Comparison of ENCODE assay signal across 16 cellular contexts in the genomic region with DNA sequence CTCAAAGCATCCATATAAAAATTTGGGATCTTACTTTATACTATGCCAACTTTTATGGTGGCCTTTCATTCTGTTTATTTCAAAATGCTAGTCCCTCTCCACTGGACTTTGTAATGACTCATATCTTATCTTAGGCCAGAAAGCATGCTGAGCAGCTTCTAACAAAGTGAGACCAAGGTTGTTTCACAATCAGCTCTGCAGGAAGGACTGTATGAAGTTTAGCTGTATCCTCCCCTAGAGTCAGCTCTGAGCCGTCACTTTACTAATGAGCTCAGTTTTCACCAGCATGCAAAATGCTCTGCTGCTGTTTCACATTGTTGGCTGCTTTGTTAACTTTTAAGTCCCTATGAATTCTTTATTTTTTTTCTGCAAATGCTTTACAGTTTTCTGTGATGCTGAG.
DNase-seq lines count a peak whose midpoint lies in the region; ATAC-seq and TF ChIP-seq lines count a peak whose summit lies in the region.
"Had no signal": no experiment of that assay in that cellular context is flagged by ENCODE, and none has a peak within 500 bp of the region (broad histone marks: within the 10 kb centered on the region; RNA-seq: fewer than 3 reads in every experiment).

No MANE protein-coding gene starts in this region.

- DNase-seq in HPDE6-E6E7 (ENCODE audit: extremely low spot score) (peak; percentile 2), NCI-H510A (lab: John Stamatoyannopoulos, UW) (peak; percentile 1), astrocyte of the spinal cord (ENCODE audit: low read depth, low spot score) (peak; percentile 19), mesendoderm (peak; percentile 97), NCI-H2107 treated with DMSO at 0.1 percent for 48 hours (lab: John Stamatoyannopoulos, UW; ENCODE audit: unreplicated experiment) (no peak), SHP77 (lab: John Stamatoyannopoulos, UW) (no peak)
- DNase-seq: activated CD4-positive, alpha-beta T cell treated with anti-CD3 and anti-CD28 coated beads, Interleukin-2, amount 10 ng/mL, durations not matched to agents 24 days and 14 days; activated effector memory CD4-positive, alpha-beta T cell treated with anti-CD3 and anti-CD28 coated beads, Interleukin-2, amount 50 U/mL, for 16 hours; CD4-positive, CD25-positive, alpha-beta regulatory T cell; colonic mucosa; left cardiac atrium; NCI-H2171; SK-N-SH had no signal

- H3K79me2 ChIP-seq in mesendoderm (ENCODE audit: control insufficient read depth, insufficient read depth, low read length): no peaks in the 10 kb centered on the region

- no peak overlapping the region for H4K8ac ChIP-seq in mesendoderm (ENCODE audit: low read depth, low read length)

- H3K27ac ChIP-seq in mesendoderm (ENCODE audit: low read depth, low read length): no peak overlapping the region
- H3K27ac ChIP-seq: colonic mucosa, neutrophil had no signal

- H3K4me3 ChIP-seq in astrocyte of the spinal cord (ENCODE audit: low read depth, low read length) (no peak overlapping the region), mesendoderm (ENCODE audit: low read length) (no peak overlapping the region)
- H3K4me3 ChIP-seq: colonic mucosa had no signal

- ATAC-seq in GM19463 (IDR thresholded peaks at IDR 0.05; ENCODE audit: unreplicated experiment): no peak
- ATAC-seq: stimulated activated effector memory CD8-positive, alpha-beta T cell treated with anti-CD3 and anti-CD28 coated beads, Interleukin-12 subunit alpha, Interleukin-12 subunit beta, amount 100 ng/mL, for 72 hours had no signal

- no peak overlapping the region for H3K23ac ChIP-seq in mesendoderm (ENCODE audit: low read length)

- no CpG with 5 or more reads among the region's 1 CpG for WGBS in mesendoderm (ENCODE audit: extremely low coverage, insufficient coverage, low lambda C conversion rate)

- H3K4ac ChIP-seq in mesendoderm (ENCODE audit: low read depth, low read length): no peak overlapping the region

- no peaks in the 10 kb centered on the region for H3K27me3 ChIP-seq in mesendoderm (ENCODE audit: insufficient read depth, low read length, poor library complexity)
- H3K27me3 ChIP-seq: colonic mucosa, neutrophil had no signal

- H2BK120ac ChIP-seq in mesendoderm (ENCODE audit: low read depth, low read length): no peak overlapping the region

- no peak overlapping the region for H3K56ac ChIP-seq in mesendoderm (ENCODE audit: low read length)

- H3K4me1 ChIP-seq in mesendoderm (ENCODE audit: control insufficient read depth, low read depth, low read length): peaks cover 5% of the 10 kb centered on the region
- H3K4me1 ChIP-seq: colonic mucosa had no signal

- no peak overlapping the region for H2BK15ac ChIP-seq in mesendoderm (replicated peaks; ENCODE audit: low read depth)

- no peak overlapping the region for H2BK5ac ChIP-seq in mesendoderm (ENCODE audit: low read length)

- H3K9ac ChIP-seq in mesendoderm (ENCODE audit: low read length): no peak overlapping the region
- H3K9ac ChIP-seq: SK-N-SH had no signal

- H3K4me2 ChIP-seq in mesendoderm (ENCODE audit: low read length): no peak overlapping the region
- H3K4me2 ChIP-seq: SK-N-SH had no signal

- no peaks in the 10 kb centered on the region for H3K36me3 ChIP-seq in mesendoderm (ENCODE audit: control insufficient read depth, insufficient read depth, low read length)
- H3K36me3 ChIP-seq: colonic mucosa, neutrophil had no signal

- no peaks in the 10 kb centered on the region for H3K79me1 ChIP-seq in mesendoderm (ENCODE audit: low read length)

- no peak overlapping the region for H2AK5ac ChIP-seq in mesendoderm (ENCODE audit: low read length)

- H3K18ac ChIP-seq in mesendoderm (ENCODE audit: low read length): no peak overlapping the region

- H4K5ac ChIP-seq in mesendoderm (ENCODE audit: low read length): no peak overlapping the region

- in situ Hi-C loops in astrocyte of the spinal cord (cut with HindIII; ENCODE audit: low sequenced_read_pairs): no loop called here

- TF ChIP-seq CTCF in astrocyte of the spinal cord (IDR thresholded peaks at IDR 0.05; ENCODE audit: low read depth, low read length): no peak

Comparison
In these comparisons a context has a peak if more than half of its experiments do, and no peak if none do; other contexts are left out.
1. DNase-seq: peak in HPDE6-E6E7 (single experiment), NCI-H510A (single experiment), astrocyte of the spinal cord (single experiment) and mesendoderm (single experiment); none in NCI-H2107 treated with DMSO at 0.1 percent for 48 hours (single experiment) and SHP77 (0 of 2).